In the genomic region with DNA sequence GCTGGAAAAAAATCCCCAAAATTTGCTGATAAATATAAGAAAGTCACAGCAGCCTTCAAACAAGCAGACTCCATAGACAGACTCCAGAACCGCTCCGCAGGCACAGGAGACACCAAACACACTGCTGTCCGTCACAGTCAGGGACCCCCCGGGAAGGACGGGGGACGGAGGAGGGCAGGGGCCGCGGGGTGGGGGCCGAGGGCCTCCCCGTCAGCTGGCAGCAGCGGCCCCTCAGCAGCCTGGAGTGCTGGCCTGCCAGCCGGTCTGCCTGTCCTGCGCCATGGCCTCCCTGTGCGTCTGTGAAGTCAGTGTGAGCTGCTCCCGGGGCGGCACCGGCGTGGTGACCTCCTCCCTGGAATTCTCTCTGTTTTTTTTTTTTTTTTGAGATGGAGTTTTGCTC, we compare ENCODE assay signal across 29 cellular contexts. TPM values are rescaled to one million over a fixed set of nuclear protein-coding genes. Genes with fewer than 3 reads are reported as not detected.
"Had no signal": no experiment of that assay in that cellular context is flagged by ENCODE, and none has a peak within 500 bp of the region (broad histone marks: within the 10 kb centered on the region; RNA-seq: fewer than 3 reads in every experiment).

No MANE protein-coding gene starts in this region.

- H3K9ac ChIP-seq: neural progenitor cell had no signal

- H3K4me1 ChIP-seq: neural progenitor cell had no signal

- H2AFZ ChIP-seq: neural progenitor cell had no signal

- H3K36me3 ChIP-seq: heart left ventricle, left ventricle myocardium inferior, neural progenitor cell, tibial nerve, WERI-Rb-1 had no signal

- H3K4me3 ChIP-seq: body of pancreas, dorsolateral prefrontal cortex, heart left ventricle, left ventricle myocardium inferior, lung, neural progenitor cell, tibial nerve had no signal

- H3K4me2 ChIP-seq: neural progenitor cell had no signal

- H3K27me3 ChIP-seq: body of pancreas, dorsolateral prefrontal cortex, tibial nerve had no signal

- DNase-seq: activated CD4-positive, alpha-beta T cell treated with anti-CD3 and anti-CD28 coated beads for 48 hours; activated CD4-positive, alpha-beta T cell treated with anti-CD3 and anti-CD28 coated beads, Interleukin-2, amount 50 U/mL, for 48 hours; activated CD8-positive, alpha-beta memory T cell treated with anti-CD3 and anti-CD28 coated beads for 24 hours; activated effector memory CD4-positive, alpha-beta T cell treated with Interleukin-2 at 50 U/mL for 16 hours; activated naive CD4-positive, alpha-beta T cell treated with Interleukin-2 at 50 U/mL for 16 hours; anterior cingulate cortex; body of pancreas; dorsolateral prefrontal cortex; effector memory CD8-positive, alpha-beta T cell; foreskin fibroblast; heart left ventricle; left ventricle myocardium inferior; naive thymus-derived CD8-positive, alpha-beta T cell; stimulated activated CD4-positive, alpha-beta T cell treated with anti-CD3 and anti-CD28 coated beads, Interleukin-15, amount 100 ng/mL, for 24 hours; stimulated activated CD4-positive, alpha-beta T cell treated with anti-CD3 and anti-CD28 coated beads, Interleukin-2, amount 100 ng/mL, for 24 hours; stimulated activated naive CD4-positive, alpha-beta T cell; T-helper 1 cell; WERI-Rb-1 had no signal

- ATAC-seq: activated CD4-positive, CD25-positive, alpha-beta regulatory T cell treated with anti-CD3 and anti-CD28 coated beads, Interleukin-2, amount 50 U/mL, for 24 hours; body of pancreas; effector memory CD8-positive, alpha-beta T cell; heart left ventricle; naive thymus-derived CD8-positive, alpha-beta T cell had no signal

- H3K9me3 ChIP-seq: body of pancreas, heart left ventricle, left ventricle myocardium inferior, tibial nerve had no signal

- H3K27ac ChIP-seq: body of pancreas, dorsolateral prefrontal cortex, heart left ventricle, left ventricle myocardium inferior, neural progenitor cell, WERI-Rb-1 had no signal

RNA-seq across cellular contexts. Expression of a gene that starts 47.7 kb away (rescaled TPM):
- total RNA-seq: endothelial cell of umbilical vein; left ventricle myocardium inferior; naive thymus-derived CD8-positive, alpha-beta T cell; temporal lobe; tibial nerve; urinary bladder had no signal
- polyA plus RNA-seq: endothelial cell of umbilical vein; naive thymus-derived CD8-positive, alpha-beta T cell had no signal

RNA-seq across cellular contexts. Expression of a gene that starts 51.8 kb away (rescaled TPM):
- total RNA-seq: endothelial cell of umbilical vein; heart left ventricle; left ventricle myocardium inferior; mesenteric fat pad; naive thymus-derived CD8-positive, alpha-beta T cell; omental fat pad; posterior vena cava; renal cortical epithelial cell; temporal lobe; tibial nerve had no signal
- polyA plus RNA-seq: endothelial cell of umbilical vein; heart left ventricle; naive thymus-derived CD8-positive, alpha-beta T cell had no signal
